28 cellular contexts compared by ENCODE assay signal in the genomic region with DNA sequence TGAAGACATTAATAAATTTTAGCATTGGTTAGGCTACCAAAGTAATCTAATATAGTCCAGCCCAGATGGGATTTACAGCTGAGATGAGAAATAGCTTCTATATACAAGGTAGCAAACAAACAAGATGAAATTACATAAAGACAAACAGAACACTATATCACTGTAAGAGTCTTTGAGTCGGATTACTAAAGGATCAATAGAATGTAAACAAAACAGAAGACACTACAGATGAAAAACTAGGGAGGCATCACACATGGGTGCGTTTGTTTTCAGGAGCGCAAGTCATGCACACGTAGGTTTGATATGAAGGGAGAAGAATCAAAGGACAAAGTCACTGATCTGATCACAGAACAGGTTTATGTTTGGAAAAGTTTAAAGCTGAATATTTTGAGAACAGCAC.
"Had no signal": no experiment of that assay in that cellular context is flagged by ENCODE, and none has a peak within 500 bp of the region (broad histone marks: within the 10 kb centered on the region; RNA-seq: fewer than 3 reads in every experiment).

No MANE protein-coding gene starts in this region.

- H3K36me3 Mint-ChIP-seq: memory B cell; natural killer cell; stimulated activated memory B cell treated with anti-CD40 and anti-IgM and Interleukin-4, amounts not matched to agents 10 μg/mL and 1 μg/mL and 100 μg/mL, for 72 hours had no signal

- H3K27ac Mint-ChIP-seq: memory B cell; natural killer cell; progenitor cell of endocrine pancreas; stimulated activated memory B cell treated with anti-CD40 and anti-IgM and Interleukin-4, amounts not matched to agents 10 μg/mL and 1 μg/mL and 100 μg/mL, for 72 hours had no signal

- H3K4me1 Mint-ChIP-seq: memory B cell; stimulated activated memory B cell treated with anti-CD40 and anti-IgM and Interleukin-4, amounts not matched to agents 10 μg/mL and 1 μg/mL and 100 μg/mL, for 72 hours had no signal

- H3K27ac ChIP-seq: esophagus muscularis mucosa, foreskin keratinocyte, gastroesophageal sphincter, heart left ventricle, hepatocyte, neutrophil, parathyroid adenoma, skin epidermis, spleen, testis, tibial nerve, upper lobe of right lung, uterus had no signal

- H3K9me3 ChIP-seq: esophagus muscularis mucosa, gastroesophageal sphincter, heart left ventricle, neutrophil, spleen, testis, tibial nerve, upper lobe of right lung, uterus had no signal

- H3K27me3 ChIP-seq: esophagus muscularis mucosa, foreskin keratinocyte, gastroesophageal sphincter, heart left ventricle, hepatocyte, neutrophil, spleen, testis, tibial nerve, upper lobe of right lung, uterus had no signal

- H3K4me3 ChIP-seq: coronary artery, esophagus muscularis mucosa, gastroesophageal sphincter, heart left ventricle, hepatocyte, lung, skin epidermis, spleen, testis, tibial nerve, upper lobe of right lung, uterus had no signal

- H3K79me2 ChIP-seq: parathyroid adenoma had no signal

- DNase-seq: dermis blood vessel endothelial cell; effector memory CD4-positive, alpha-beta T cell; foreskin keratinocyte; heart left ventricle; kidney; natural killer cell; right cardiac atrium; spleen; stimulated activated CD4-positive, alpha-beta T cell treated with anti-CD3 and anti-CD28 coated beads, Interleukin-4, amount 100 ng/mL, for 4 hours; stimulated activated naive CD8-positive, alpha-beta T cell treated with anti-CD3 and anti-CD28 coated beads, Interleukin-15, Interleukin-2, amounts not matched to agents 100 U/mL and 50 U/mL, for 24 hours; substantia nigra; testis; upper lobe of right lung; uterus had no signal

- H3K36me3 ChIP-seq: esophagus muscularis mucosa, gastroesophageal sphincter, heart left ventricle, neutrophil, spleen, tibial nerve, upper lobe of right lung, uterus had no signal

- H3K4me1 ChIP-seq: foreskin keratinocyte, parathyroid adenoma, spleen, testis, tibial nerve, upper lobe of right lung, uterus had no signal

- H3K27me3 Mint-ChIP-seq: memory B cell; progenitor cell of endocrine pancreas; stimulated activated memory B cell treated with anti-CD40 and anti-IgM and Interleukin-4, amounts not matched to agents 10 μg/mL and 1 μg/mL and 100 μg/mL, for 72 hours had no signal

- H3K4me2 ChIP-seq: hepatocyte had no signal

- H3K4me3 Mint-ChIP-seq: memory B cell; natural killer cell; neural crest cell; stimulated activated memory B cell treated with anti-CD40 and anti-IgM and Interleukin-4, amounts not matched to agents 10 μg/mL and 1 μg/mL and 100 μg/mL, for 72 hours had no signal

- H2AFZ ChIP-seq: hepatocyte, parathyroid adenoma had no signal

- ATAC-seq: foreskin keratinocyte; gastroesophageal sphincter; heart left ventricle; left lobe of liver; natural killer cell; right cardiac atrium; stimulated activated memory B cell treated with anti-CD40 and anti-IgM and Interleukin-4, amounts not matched to agents 10 μg/mL and 1 μg/mL and 100 μg/mL, for 72 hours; stimulated activated naive CD8-positive, alpha-beta T cell treated with anti-CD3 and anti-CD28 coated beads, Interleukin-15, Interleukin-2, amounts not matched to agents 100 U/mL and 50 U/mL, for 24 hours; upper lobe of right lung had no signal

- H3K9me3 Mint-ChIP-seq: memory B cell; natural killer cell; neural crest cell; stimulated activated memory B cell treated with anti-CD40 and anti-IgM and Interleukin-4, amounts not matched to agents 10 μg/mL and 1 μg/mL and 100 μg/mL, for 72 hours had no signal

- H3K9ac ChIP-seq: parathyroid adenoma had no signal
